4 cellular contexts compared by ENCODE assay signal in genomic region chrX:2755169-2755715, GRCh38. TPM values are rescaled to one million over a fixed set of nuclear protein-coding genes. Genes with fewer than 3 reads are reported as not detected.
"Had no signal": no experiment of that assay in that cellular context is flagged by ENCODE, and none has a peak within 500 bp of the region (broad histone marks: within the 10 kb centered on the region; RNA-seq: fewer than 3 reads in every experiment).

No MANE protein-coding gene starts in this region.

RNA-seq across cellular contexts. Expression of gene XG, which starts 3.4 kb away (rescaled TPM):
- total RNA-seq: lung microvascular endothelial cell, neural crest cell, osteocyte, stomach had no signal
